In genomic region chr18:73564073-73564472, GRCh38 we compare ENCODE assay signal across 14 cellular contexts.
A peak's percentile ranks its signal among the peaks of the same experiment; 100 is the strongest.
DNase-seq lines count a peak whose midpoint lies in the region; ATAC-seq and TF ChIP-seq lines count a peak whose summit lies in the region.
"Had no signal": no experiment of that assay in that cellular context is flagged by ENCODE, and none has a peak within 500 bp of the region (broad histone marks: within the 10 kb centered on the region; RNA-seq: fewer than 3 reads in every experiment).

No MANE protein-coding gene starts in this region.

- H3K4me3 ChIP-seq in RWPE2 (ENCODE audit: severe bottlenecking): no peak overlapping the region
- H3K4me3 ChIP-seq in fibroblast of mammary gland (ENCODE audit: control insufficient read depth, low read depth, low read length): no peak overlapping the region

- no peaks in the 10 kb centered on the region for H3K9me3 ChIP-seq in RWPE2 (ENCODE audit: severe bottlenecking)

- no peaks in the 10 kb centered on the region for H3K36me3 ChIP-seq in RWPE2 (ENCODE audit: low read depth)

- no peaks in the 10 kb centered on the region for H3K27me3 ChIP-seq in RWPE2 (ENCODE audit: insufficient read depth, poor library complexity, severe bottlenecking)

- DNase-seq in DMS153 (lab: John Stamatoyannopoulos, UW) (peak; percentile 44), DMS153 treated with DMSO at 0.1 percent for 48 hours (lab: John Stamatoyannopoulos, UW; ENCODE audit: unreplicated experiment) (no peak), RWPE2 (ENCODE audit: low spot score) (no peak), fibroblast of mammary gland (ENCODE audit: low read depth) (peak; percentile 95), smooth muscle cell of the brain vasculature (ENCODE audit: low read depth, low spot score) (peak; percentile 57), activated T-cell treated with anti-CD3 and anti-CD28 coated beads for 4 hours (no peak)
- DNase-seq: activated CD8-positive, alpha-beta T cell treated with anti-CD3 and anti-CD28 coated beads, Interleukin-2, amount 10 ng/mL, durations not matched to agents 7 days and 5 days; left colon; nucleus accumbens; stimulated activated naive CD4-positive, alpha-beta T cell had no signal

- peak; percentile 97 for ATAC-seq in RWPE2 (ENCODE audit: low read depth)
- ATAC-seq in GM21360 (IDR thresholded peaks at IDR 0.05; ENCODE audit: unreplicated experiment): no peak
- no peak for ATAC-seq in GM21619 (IDR thresholded peaks at IDR 0.05; ENCODE audit: unreplicated experiment)
- ATAC-seq: activated CD8-positive, alpha-beta T cell treated with anti-CD3 and anti-CD28 coated beads, Interleukin-2, amount 10 ng/mL, durations not matched to agents 7 days and 5 days; activated naive CD4-positive, alpha-beta T cell treated with anti-CD3 and anti-CD28 coated beads, Interleukin-2, amount 50 U/mL, for 72 hours; left colon had no signal

- peaks cover 13% of the 10 kb centered on the region for H3K4me1 ChIP-seq in RWPE2 (ENCODE audit: insufficient read depth, poor library complexity, severe bottlenecking)

- peak overlapping the region; percentile 80 for H3K27ac ChIP-seq in RWPE2 (ENCODE audit: poor library complexity, severe bottlenecking)
- H3K27ac ChIP-seq: 22Rv1 had no signal

- TF ChIP-seq CTCF in RWPE2 (IDR thresholded peaks at IDR 0.05; ENCODE audit: poor library complexity, severe bottlenecking) (no peak), fibroblast of mammary gland (conservative IDR thresholded peaks at IDR 0.05; ENCODE audit: control insufficient read depth, insufficient read depth, low read depth, low read length) (no peak)

Comparison
In these comparisons a context has a peak if more than half of its experiments do, and no peak if none do; other contexts are left out.
1. DNase-seq: peak in DMS153 (single experiment), fibroblast of mammary gland (single experiment) and smooth muscle cell of the brain vasculature (single experiment); none in DMS153 treated with DMSO at 0.1 percent for 48 hours (single experiment), RWPE2 (single experiment) and activated T-cell treated with anti-CD3 and anti-CD28 coated beads for 4 hours (single experiment).